ENCODE assay signal across 1 cellular context in the genomic region with DNA sequence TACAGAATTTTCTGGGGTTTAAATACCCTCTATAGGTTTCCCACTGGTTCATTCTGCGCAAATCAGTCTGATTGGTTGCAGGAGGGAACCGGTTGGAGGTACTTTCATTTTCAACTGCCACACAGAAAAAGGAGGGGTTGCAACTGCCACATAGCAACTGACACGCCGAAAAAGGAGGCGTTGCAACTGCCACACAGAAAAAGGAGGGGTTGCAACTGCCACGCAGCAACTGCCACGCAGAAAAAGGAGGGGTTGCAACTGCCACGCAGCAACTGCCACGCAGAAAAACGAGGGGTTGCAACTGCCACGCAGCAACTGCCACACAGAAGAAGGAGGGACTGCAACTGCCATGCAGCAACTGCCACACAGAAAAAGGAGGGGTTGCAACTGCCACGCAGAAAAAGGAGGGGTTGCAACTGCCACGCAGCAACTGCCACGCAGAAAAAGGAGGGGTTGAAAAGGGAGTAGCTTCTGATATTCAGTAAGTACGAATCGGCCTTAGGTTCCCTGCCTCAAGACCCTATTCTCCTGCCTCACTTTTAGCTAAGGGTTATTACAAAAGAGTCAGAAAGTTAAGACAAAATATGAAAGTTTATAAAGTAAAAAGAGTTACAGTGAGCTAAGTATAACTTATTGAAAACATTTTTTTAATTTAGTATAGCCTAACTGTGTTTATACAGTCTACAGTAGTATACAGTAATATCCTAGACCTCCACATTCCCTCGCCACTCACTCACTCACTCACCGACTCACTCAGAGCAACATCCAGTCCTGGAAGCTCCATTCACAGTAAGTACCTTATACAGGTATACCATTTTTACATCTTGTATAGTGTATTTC.
A peak's percentile ranks its signal among the peaks of the same experiment; 100 is the strongest.
TF ChIP-seq lines count a peak whose summit lies in the region.

No MANE protein-coding gene starts in this region.

TF ChIP-seq in HepG2, 621 proteins besides CTCF, POLR2A, EP300 and RAD21 (continued from another document):
- TF ChIP-seq, protein P1, sequence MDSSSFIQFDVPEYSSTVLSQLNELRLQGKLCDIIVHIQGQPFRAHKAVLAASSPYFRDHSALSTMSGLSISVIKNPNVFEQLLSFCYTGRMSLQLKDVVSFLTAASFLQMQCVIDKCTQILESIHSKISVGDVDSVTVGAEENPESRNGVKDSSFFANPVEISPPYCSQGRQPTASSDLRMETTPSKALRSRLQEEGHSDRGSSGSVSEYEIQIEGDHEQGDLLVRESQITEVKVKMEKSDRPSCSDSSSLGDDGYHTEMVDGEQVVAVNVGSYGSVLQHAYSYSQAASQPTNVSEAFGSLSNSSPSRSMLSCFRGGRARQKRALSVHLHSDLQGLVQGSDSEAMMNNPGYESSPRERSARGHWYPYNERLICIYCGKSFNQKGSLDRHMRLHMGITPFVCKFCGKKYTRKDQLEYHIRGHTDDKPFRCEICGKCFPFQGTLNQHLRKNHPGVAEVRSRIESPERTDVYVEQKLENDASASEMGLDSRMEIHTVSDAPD (CRISPR knock-in tag; IDR thresholded peaks at IDR 0.05) = no peak
- TF ChIP-seq RAD51 (IDR thresholded peaks at IDR 0.05; ENCODE audit: borderline replicate concordance) (no peak), FOXK2 (IDR thresholded peaks at IDR 0.05) (no peak), CREB1 (IDR thresholded peaks at IDR 0.05) (no peak), CREB1 (CRISPR knock-in tag; IDR thresholded peaks at IDR 0.05) (0 out of 2 replicates have a peak, but pooled peaks have one; percentile 38)
- TF ChIP-seq, protein P2, sequence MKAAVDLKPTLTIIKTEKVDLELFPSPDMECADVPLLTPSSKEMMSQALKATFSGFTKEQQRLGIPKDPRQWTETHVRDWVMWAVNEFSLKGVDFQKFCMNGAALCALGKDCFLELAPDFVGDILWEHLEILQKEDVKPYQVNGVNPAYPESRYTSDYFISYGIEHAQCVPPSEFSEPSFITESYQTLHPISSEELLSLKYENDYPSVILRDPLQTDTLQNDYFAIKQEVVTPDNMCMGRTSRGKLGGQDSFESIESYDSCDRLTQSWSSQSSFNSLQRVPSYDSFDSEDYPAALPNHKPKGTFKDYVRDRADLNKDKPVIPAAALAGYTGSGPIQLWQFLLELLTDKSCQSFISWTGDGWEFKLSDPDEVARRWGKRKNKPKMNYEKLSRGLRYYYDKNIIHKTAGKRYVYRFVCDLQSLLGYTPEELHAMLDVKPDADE (CRISPR knock-in tag; IDR thresholded peaks at IDR 0.05) = no peak
- TF ChIP-seq, protein P3, sequence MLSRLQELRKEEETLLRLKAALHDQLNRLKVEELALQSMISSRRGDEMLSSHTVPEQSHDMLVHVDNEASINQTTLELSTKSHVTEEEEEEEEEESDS (CRISPR knock-in tag; IDR thresholded peaks at IDR 0.05; ENCODE audit: borderline replicate concordance) = peak; percentile 96
